ENCODE assay signal across 2 cellular contexts in genomic region chr5:139847091-139847490, GRCh38.
A peak's percentile ranks its signal among the peaks of the same experiment; 100 is the strongest.
TF ChIP-seq lines count a peak whose summit lies in the region.

No MANE protein-coding gene starts in this region.

TF ChIP-seq in GM23338, 12 proteins besides CTCF, POLR2A, EP300 and RAD21:
- TF ChIP-seq CREB1 (CRISPR knock-in tag; IDR thresholded peaks at IDR 0.05; ENCODE audit: low read depth) (no peak), EZH2 (IDR thresholded peaks at IDR 0.05; ENCODE audit: low read depth, unreplicated experiment) (no peak), STAT1 (IDR thresholded peaks at IDR 0.05; ENCODE audit: unreplicated experiment) (no peak), ZNF114 (CRISPR knock-in tag; IDR thresholded peaks at IDR 0.05) (no peak), ZNF462 (CRISPR knock-in tag; IDR thresholded peaks at IDR 0.05) (no peak), JUNB (IDR thresholded peaks at IDR 0.05; ENCODE audit: unreplicated experiment) (no peak), NANOG (IDR thresholded peaks at IDR 0.05; ENCODE audit: borderline replicate concordance) (no peak), ETS1 (IDR thresholded peaks at IDR 0.05) (no peak), REST (IDR thresholded peaks at IDR 0.05; ENCODE audit: unreplicated experiment) (no peak), POLR2AphosphoS5 (IDR thresholded peaks at IDR 0.05; ENCODE audit: low read depth) (no peak), EZH2phosphoT487 (IDR thresholded peaks at IDR 0.05; ENCODE audit: unreplicated experiment) (no peak), ZNF331 (CRISPR knock-in tag; IDR thresholded peaks at IDR 0.05; ENCODE audit: low read depth) (no peak)

TF ChIP-seq in H1, 55 proteins besides CTCF, POLR2A, EP300 and RAD21:
- peak; percentile 49 for TF ChIP-seq EZH2 (IDR thresholded peaks at IDR 0.05; ENCODE audit: low read depth, low read length, severe bottlenecking)
- no peak for TF ChIP-seq ASH2L (IDR thresholded peaks at IDR 0.05; ENCODE audit: low read length)
- no peak for TF ChIP-seq CTBP2 (IDR thresholded peaks at IDR 0.05; ENCODE audit: borderline replicate concordance, insufficient read depth, insufficient read length, low read length)
